Comparison of ENCODE assay signal across 1 cellular context in genomic region chr11:27934830-27935145, GRCh38.
TF ChIP-seq lines count a peak whose summit lies in the region.

No MANE protein-coding gene starts in this region.

TF ChIP-seq in WTC11, 78 proteins besides CTCF, POLR2A, EP300 and RAD21 (continued from another document):
- no peak for TF ChIP-seq ZNF512 (CRISPR knock-in tag; IDR thresholded peaks at IDR 0.05; ENCODE audit: borderline replicate concordance)
